In the genomic region with DNA sequence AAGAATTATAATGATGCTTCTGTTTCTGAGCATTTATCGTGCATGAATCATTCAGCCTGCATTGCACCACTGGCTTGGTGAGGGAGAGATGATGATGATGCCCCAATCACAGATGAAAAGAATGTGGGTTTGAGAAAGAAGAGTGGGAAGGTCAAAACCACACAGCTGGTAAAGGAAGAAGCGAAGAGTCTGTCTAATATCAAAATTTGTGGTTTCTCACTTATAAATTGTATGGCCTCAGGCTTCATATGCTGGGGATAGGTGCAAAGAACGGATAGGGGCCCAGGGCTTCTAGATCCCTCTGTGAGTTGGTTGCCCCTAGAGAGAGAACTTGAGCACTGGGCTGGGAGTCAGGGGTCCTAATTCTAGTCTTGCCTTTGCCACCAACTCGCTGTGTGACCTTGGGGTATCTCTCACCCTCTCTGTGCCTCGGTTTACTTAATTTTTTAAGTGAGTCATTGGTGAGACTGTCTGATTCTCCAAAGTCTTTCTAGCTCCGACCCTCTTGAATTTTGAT, we compare ENCODE assay signal across 10 cellular contexts. TPM values are rescaled to one million over a fixed set of nuclear protein-coding genes. Genes with fewer than 3 reads are reported as not detected.
DNase-seq lines count a peak whose midpoint lies in the region; ATAC-seq and TF ChIP-seq lines count a peak whose summit lies in the region.
"Had no signal": no experiment of that assay in that cellular context is flagged by ENCODE, and none has a peak within 500 bp of the region (broad histone marks: within the 10 kb centered on the region; RNA-seq: fewer than 3 reads in every experiment).

No MANE protein-coding gene starts in this region.

- no peaks in the 10 kb centered on the region for H3K9me3 ChIP-seq in mucosa of descending colon
- H3K9me3 ChIP-seq: left lung, SJSA1 had no signal

- no peaks in the 10 kb centered on the region for H3K36me3 ChIP-seq in mucosa of descending colon (ENCODE audit: low read depth)
- H3K36me3 ChIP-seq: SJSA1 had no signal

- H3K4me1 ChIP-seq in mucosa of descending colon (ENCODE audit: low read depth): peaks cover 7% of the 10 kb centered on the region

- intact Hi-C loops in activated T-helper 2 cell treated with anti-CD3 and anti-CD28 coated beads, Interferon-gamma antibody, Interleukin-2, Interleukin-4, amounts not matched to agents 10 μg/mL and 5 μg/mL and 100 μg/mL, durations not matched to agents 14 hours and 24 hours and 36 hours (cut with micrococcal nuclease): loop anchor here (5.0 kb wide), 1 partner anchor 175 kb away; the partner anchor contains the start of gene P2RX4
- intact Hi-C loops in mucosa of descending colon (cut with DNase I, micrococcal nuclease): no loop called here

- DNase-seq in AG08395 (ENCODE audit: low spot score) (peak; percentile 94), HT1080 (ENCODE audit: low read depth) (peak; percentile 87), iris pigment epithelial cell (ENCODE audit: low read depth) (peak; percentile 87), WTC11 (ENCODE audit: low spot score) (no peak), NCI-H1105 (lab: John Stamatoyannopoulos, UW) (no peak), mucosa of descending colon (no peak)
- no peak for DNase-seq in activated T-helper 2 cell treated with anti-CD3 and anti-CD28 coated beads, Interferon-gamma antibody, Interleukin-2, Interleukin-4, amounts not matched to agents 10 μg/mL and 5 μg/mL and 100 μg/mL, durations not matched to agents 14 hours and 24 hours and 36 hours (ENCODE audit: low spot score)
- DNase-seq: left lung had no signal

- H3K4me1 Mint-ChIP-seq in activated T-helper 2 cell treated with anti-CD3 and anti-CD28 coated beads, Interferon-gamma antibody, Interleukin-2, Interleukin-4, amounts not matched to agents 10 μg/mL and 5 μg/mL and 100 μg/mL, durations not matched to agents 14 hours and 24 hours and 36 hours (ENCODE audit: low read depth): peaks cover 57% of the 10 kb centered on the region
- H3K4me1 Mint-ChIP-seq in WTC11: peaks cover 6% of the 10 kb centered on the region
- peaks cover 21% of the 10 kb centered on the region for H3K4me1 Mint-ChIP-seq in stimulated activated memory B cell treated with anti-CD40 and anti-IgM and Interleukin-4, amounts not matched to agents 10 μg/mL and 1 μg/mL and 100 μg/mL, for 72 hours

- H3K27me3 Mint-ChIP-seq in activated T-helper 2 cell treated with anti-CD3 and anti-CD28 coated beads, Interferon-gamma antibody, Interleukin-2, Interleukin-4, amounts not matched to agents 10 μg/mL and 5 μg/mL and 100 μg/mL, durations not matched to agents 14 hours and 24 hours and 36 hours (ENCODE audit: low read depth): peaks cover 5% of the 10 kb centered on the region
- H3K27me3 Mint-ChIP-seq in WTC11 (ENCODE audit: low read depth): no peaks in the 10 kb centered on the region
- H3K27me3 Mint-ChIP-seq in stimulated activated memory B cell treated with anti-CD40 and anti-IgM and Interleukin-4, amounts not matched to agents 10 μg/mL and 1 μg/mL and 100 μg/mL, for 72 hours: peaks cover 60% of the 10 kb centered on the region

- no peaks in the 10 kb centered on the region for H3K9me3 Mint-ChIP-seq in activated T-helper 2 cell treated with anti-CD3 and anti-CD28 coated beads, Interferon-gamma antibody, Interleukin-2, Interleukin-4, amounts not matched to agents 10 μg/mL and 5 μg/mL and 100 μg/mL, durations not matched to agents 14 hours and 24 hours and 36 hours
- no peaks in the 10 kb centered on the region for H3K9me3 Mint-ChIP-seq in WTC11
- no peaks in the 10 kb centered on the region for H3K9me3 Mint-ChIP-seq in stimulated activated memory B cell treated with anti-CD40 and anti-IgM and Interleukin-4, amounts not matched to agents 10 μg/mL and 1 μg/mL and 100 μg/mL, for 72 hours

- peak overlapping the region; percentile 78 for H3K27ac Mint-ChIP-seq in activated T-helper 2 cell treated with anti-CD3 and anti-CD28 coated beads, Interferon-gamma antibody, Interleukin-2, Interleukin-4, amounts not matched to agents 10 μg/mL and 5 μg/mL and 100 μg/mL, durations not matched to agents 14 hours and 24 hours and 36 hours
- H3K27ac Mint-ChIP-seq in WTC11: no peak overlapping the region
- no peak overlapping the region for H3K27ac Mint-ChIP-seq in stimulated activated memory B cell treated with anti-CD40 and anti-IgM and Interleukin-4, amounts not matched to agents 10 μg/mL and 1 μg/mL and 100 μg/mL, for 72 hours

- no peak for TF ChIP-seq CTCF in WTC11 (IDR thresholded peaks at IDR 0.05)
- TF ChIP-seq CTCF in mucosa of descending colon (IDR thresholded peaks at IDR 0.05): no peak

- peaks cover 12% of the 10 kb centered on the region for H3K36me3 Mint-ChIP-seq in activated T-helper 2 cell treated with anti-CD3 and anti-CD28 coated beads, Interferon-gamma antibody, Interleukin-2, Interleukin-4, amounts not matched to agents 10 μg/mL and 5 μg/mL and 100 μg/mL, durations not matched to agents 14 hours and 24 hours and 36 hours (ENCODE audit: low read depth)
- no peaks in the 10 kb centered on the region for H3K36me3 Mint-ChIP-seq in WTC11
- H3K36me3 Mint-ChIP-seq in stimulated activated memory B cell treated with anti-CD40 and anti-IgM and Interleukin-4, amounts not matched to agents 10 μg/mL and 1 μg/mL and 100 μg/mL, for 72 hours: no peaks in the 10 kb centered on the region

- no peak overlapping the region for H3K4me3 ChIP-seq in mucosa of descending colon
- H3K4me3 ChIP-seq: SJSA1 had no signal

- POLR2A ChIA-PET in WTC11 (lab: Charles Lee): no interaction called here

- H3K4me3 Mint-ChIP-seq in activated T-helper 2 cell treated with anti-CD3 and anti-CD28 coated beads, Interferon-gamma antibody, Interleukin-2, Interleukin-4, amounts not matched to agents 10 μg/mL and 5 μg/mL and 100 μg/mL, durations not matched to agents 14 hours and 24 hours and 36 hours (ENCODE audit: low read depth): peak overlapping the region; percentile 6
- H3K4me3 Mint-ChIP-seq in WTC11: no peak overlapping the region
- no peak overlapping the region for H3K4me3 Mint-ChIP-seq in stimulated activated memory B cell treated with anti-CD40 and anti-IgM and Interleukin-4, amounts not matched to agents 10 μg/mL and 1 μg/mL and 100 μg/mL, for 72 hours

- CTCF ChIA-PET in WTC11 (lab: Charles Lee): interaction anchor here (1.0 kb wide), 1 partner anchor 23 kb away, joined by 3 read pairs; no protein-coding TSS in a partner anchor

- ATAC-seq in WTC11 (no peak), mucosa of descending colon (no peak)
- no peak for ATAC-seq in stimulated activated memory B cell treated with anti-CD40 and anti-IgM and Interleukin-4, amounts not matched to agents 10 μg/mL and 1 μg/mL and 100 μg/mL, for 72 hours
- ATAC-seq: left lung had no signal

TF ChIP-seq in WTC11, 78 proteins besides CTCF, POLR2A, EP300 and RAD21 (continues in another document):
- no peak for TF ChIP-seq TEAD4 (CRISPR knock-in tag; IDR thresholded peaks at IDR 0.05)
- TF ChIP-seq, protein P1, sequence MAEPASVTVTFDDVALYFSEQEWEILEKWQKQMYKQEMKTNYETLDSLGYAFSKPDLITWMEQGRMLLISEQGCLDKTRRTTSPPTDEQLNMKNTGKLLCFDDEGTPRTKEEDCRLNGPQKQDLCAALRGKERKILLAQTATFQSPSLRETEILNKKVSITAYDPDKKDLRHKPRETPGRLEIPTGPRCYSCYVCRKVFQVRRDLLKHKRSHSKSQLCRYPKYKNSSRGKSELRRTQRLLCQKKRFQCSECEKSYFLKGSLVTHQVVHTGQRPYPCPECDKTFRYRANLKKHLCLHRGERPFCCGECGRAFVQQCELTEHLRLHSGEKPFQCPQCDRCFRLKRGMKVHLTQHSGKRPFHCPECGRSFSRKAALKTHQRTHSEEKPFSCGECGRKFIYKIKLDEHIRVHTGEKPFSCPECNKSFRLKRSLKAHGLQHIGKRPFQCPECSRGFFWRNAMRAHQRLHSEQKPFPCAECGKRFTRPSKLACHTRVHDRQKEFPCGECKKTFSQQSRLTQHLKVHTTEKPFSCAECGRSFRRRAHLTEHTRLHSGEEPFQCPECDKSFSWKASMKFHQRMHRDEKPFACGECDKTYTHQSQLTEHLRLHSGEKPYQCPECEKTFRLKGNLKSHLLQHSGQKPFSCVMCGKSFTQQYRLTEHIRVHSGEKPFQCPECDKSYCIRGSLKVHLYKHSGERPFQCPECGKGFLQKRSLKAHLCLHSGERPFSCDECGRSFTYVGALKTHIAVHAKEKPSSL (CRISPR knock-in tag; conservative IDR thresholded peaks at IDR 0.05): no peak
- no peak for TF ChIP-seq ZNF317 (CRISPR knock-in tag; IDR thresholded peaks at IDR 0.05; ENCODE audit: borderline replicate concordance, low read depth)

RNA-seq across cellular contexts. Expression of gene OASL, which starts 2.2 kb away (rescaled TPM):
- total RNA-seq in HT1080 (2014; rRNA removed; shearing (Covaris generic)): 2.4 and 3.2 TPM in 2 replicates
- polyA plus RNA-seq in HT1080 (2015; cell fraction: cytosol; rRNA removed): 0.54 and 0.55 TPM in 2 replicates
- 0.56 and 2.5 TPM in 2 replicates for polyA plus RNA-seq in HT1080 (2015; cell fraction: nucleus; rRNA removed)
- 1.9 and 2.3 TPM in 2 replicates for total RNA-seq in activated T-helper 2 cell treated with anti-CD3 and anti-CD28 coated beads, Interferon-gamma antibody, Interleukin-2, Interleukin-4, amounts not matched to agents 10 μg/mL and 5 μg/mL and 100 μg/mL, durations not matched to agents 14 hours and 24 hours and 36 hours
- 0.28 TPM in 1 of 3 replicates, not detected in the others for total RNA-seq in WTC11 (2021)
- 10 to 100 TPM in 2 of 3 donors, 1 to 10 TPM in 1; 3.7 to 32.4 (median 10.2) TPM for total RNA-seq in mucosa of descending colon
- total RNA-seq: SJSA1 had no signal

RNA-seq across cellular contexts. Expression of gene C12orf43, which starts 20.6 kb away (rescaled TPM):
- 27.7 and 35.8 TPM in 2 replicates for total RNA-seq in HT1080 (2014; rRNA removed; shearing (Covaris generic))
- polyA plus RNA-seq in HT1080 (2015; cell fraction: cytosol; rRNA removed): 15.2 and 17.1 TPM in 2 replicates
- 21.2 TPM in 2 replicates for polyA plus RNA-seq in HT1080 (2015; cell fraction: nucleus; rRNA removed)
- 26.3 and 30.3 TPM in 2 replicates for total RNA-seq in activated T-helper 2 cell treated with anti-CD3 and anti-CD28 coated beads, Interferon-gamma antibody, Interleukin-2, Interleukin-4, amounts not matched to agents 10 μg/mL and 5 μg/mL and 100 μg/mL, durations not matched to agents 14 hours and 24 hours and 36 hours
- 19.1 to 20.7 TPM (median 19.2 TPM) in 3 replicates for total RNA-seq in WTC11 (2021)
- total RNA-seq in mucosa of descending colon: 10 to 100 TPM in 2 of 3 donors, 1 to 10 TPM in 1; 7.6 to 22.7 (median 11.9) TPM

RNA-seq across cellular contexts. Expression of gene HNF1A, which starts 58.5 kb away (rescaled TPM):
- total RNA-seq in HT1080 (2014; rRNA removed; shearing (Covaris generic)): not detected in 2 replicates
- polyA plus RNA-seq in HT1080 (2015; cell fraction: cytosol; rRNA removed): 0.03 TPM in 1 of 2 replicates, not detected in the other
- not detected in 2 replicates for polyA plus RNA-seq in HT1080 (2015; cell fraction: nucleus; rRNA removed)
- total RNA-seq in activated T-helper 2 cell treated with anti-CD3 and anti-CD28 coated beads, Interferon-gamma antibody, Interleukin-2, Interleukin-4, amounts not matched to agents 10 μg/mL and 5 μg/mL and 100 μg/mL, durations not matched to agents 14 hours and 24 hours and 36 hours: not detected in 2 replicates
- not detected in 3 replicates for total RNA-seq in WTC11 (2021)
- 10 to 100 TPM in 2 of 3 donors, 1 to 10 TPM in 1; 6.5 to 22.6 (median 14.4) TPM for total RNA-seq in mucosa of descending colon
- total RNA-seq: SJSA1 had no signal

Comparison
In these comparisons a context has a peak if more than half of its experiments do, and no peak if none do; other contexts are left out.
1. DNase-seq: peak in AG08395 (single experiment), HT1080 (single experiment) and iris pigment epithelial cell (single experiment); none in activated T-helper 2 cell treated with anti-CD3 and anti-CD28 coated beads, Interferon-gamma antibody, Interleukin-2, Interleukin-4, amounts not matched to agents 10 μg/mL and 5 μg/mL and 100 μg/mL, durations not matched to agents 14 hours and 24 hours and 36 hours (single experiment), WTC11 (single experiment), NCI-H1105 (single experiment) and mucosa of descending colon (0 of 3).